ENCODE assay signal across 25 cellular contexts in genomic region chr6:25732468-25733198, GRCh38. TPM values are rescaled to one million over a fixed set of nuclear protein-coding genes. Genes with fewer than 3 reads are reported as not detected.
DNase-seq lines count a peak whose midpoint lies in the region; ATAC-seq and TF ChIP-seq lines count a peak whose summit lies in the region.
"Had no signal": no experiment of that assay in that cellular context is flagged by ENCODE, and none has a peak within 500 bp of the region (broad histone marks: within the 10 kb centered on the region; RNA-seq: fewer than 3 reads in every experiment).

No MANE protein-coding gene starts in this region.

- H3K4me1 ChIP-seq in endodermal cell (ENCODE audit: control insufficient read depth, insufficient read depth, low read length), result peaks cover 3% of the 10 kb centered on the region
- H3K4me1 ChIP-seq in right lobe of liver, result no peaks in the 10 kb centered on the region
- no peaks in the 10 kb centered on the region for H3K4me1 ChIP-seq in CD8-positive, alpha-beta memory T cell (ENCODE audit: insufficient read depth, low read length)
- H3K4me1 ChIP-seq: BE2C, HAP-1 had no signal

- H3K36me3 Mint-ChIP-seq in endodermal cell (ENCODE audit: low read depth), result no peaks in the 10 kb centered on the region
- H3K36me3 Mint-ChIP-seq in activated naive CD4-positive, alpha-beta T cell treated with anti-CD3 and anti-CD28 coated beads, Interleukin-2, amount 50 U/mL, for 72 hours, result peaks cover 9 to 21% of the 10 kb centered on the region in 2 donors
- peaks cover 0 to 3% (median 2%) of the 10 kb centered on the region in 3 donors for H3K36me3 Mint-ChIP-seq in CD8-positive, alpha-beta memory T cell

- H3K9me3 ChIP-seq in endodermal cell (ENCODE audit: control insufficient read depth, low read length) (peaks cover 16% of the 10 kb centered on the region), right lobe of liver (no peaks in the 10 kb centered on the region)
- no peaks in the 10 kb centered on the region for H3K9me3 ChIP-seq in CD8-positive, alpha-beta memory T cell (ENCODE audit: low read length)
- H3K9me3 ChIP-seq: BE2C, HAP-1, SK-N-SH had no signal

- peaks cover 42% of the 10 kb centered on the region for H3K27me3 Mint-ChIP-seq in endodermal cell (ENCODE audit: insufficient read depth)
- peaks cover 26 to 78% of the 10 kb centered on the region in 2 donors for H3K27me3 Mint-ChIP-seq in CD8-positive, alpha-beta memory T cell

- no peak overlapping the region for H3K4me3 Mint-ChIP-seq in endodermal cell
- no peak overlapping the region for H3K4me3 Mint-ChIP-seq in CD8-positive, alpha-beta memory T cell

- H3K9me3 Mint-ChIP-seq in endodermal cell, result peaks cover 21% of the 10 kb centered on the region
- H3K9me3 Mint-ChIP-seq in activated naive CD4-positive, alpha-beta T cell treated with anti-CD3 and anti-CD28 coated beads, Interleukin-2, amount 50 U/mL, for 72 hours, result peaks cover 3 to 13% of the 10 kb centered on the region in 2 donors
- peaks cover 4 to 13% (median 9%) of the 10 kb centered on the region in 5 donors for H3K9me3 Mint-ChIP-seq in CD8-positive, alpha-beta memory T cell

- H3K27me3 ChIP-seq in H7 (ENCODE audit: control insufficient read depth, insufficient read depth, low read length) (no peaks in the 10 kb centered on the region), endodermal cell (ENCODE audit: control insufficient read depth, insufficient read depth, low read length, poor library complexity, severe bottlenecking) (peaks cover 4% of the 10 kb centered on the region), right lobe of liver (no peaks in the 10 kb centered on the region)
- H3K27me3 ChIP-seq in CD8-positive, alpha-beta memory T cell (ENCODE audit: insufficient read depth, low read length, poor library complexity, severe bottlenecking), result no peaks in the 10 kb centered on the region
- H3K27me3 ChIP-seq: BE2C had no signal

- peaks cover 7% of the 10 kb centered on the region for H3K4me1 Mint-ChIP-seq in endodermal cell
- H3K4me1 Mint-ChIP-seq in CD8-positive, alpha-beta memory T cell, result no peaks in the 10 kb centered on the region

- H3K4me3 ChIP-seq in H7 (ENCODE audit: insufficient read depth, low read depth, low read length), result no peak overlapping the region
- H3K4me3 ChIP-seq in endodermal cell (ENCODE audit: low read length), result no peak overlapping the region
- peak overlapping the region in 1 of 3 donors; percentile 14 for H3K4me3 ChIP-seq in right lobe of liver
- no peak overlapping the region for H3K4me3 ChIP-seq in CD8-positive, alpha-beta memory T cell (ENCODE audit: low read length)
- H3K4me3 ChIP-seq: HAP-1, PC-9 had no signal

- CTCF ChIA-PET in CD8-positive, alpha-beta memory T cell (lab: Charles Lee), result no interaction called here

- TF ChIP-seq CTCF in endodermal cell (conservative IDR thresholded peaks at IDR 0.05) (peak; percentile 68), right lobe of liver (IDR thresholded peaks at IDR 0.05) (peak in 2 of 4 donors; percentile 13 to 15)

- TF ChIP-seq POLR2A in right lobe of liver (IDR thresholded peaks at IDR 0.05), result no peak

- intact Hi-C loops in right lobe of liver (cut with DNase I), result no loop called here

- no peak overlapping the region for H3K9ac ChIP-seq in endodermal cell (ENCODE audit: extremely low read depth, low read length, poor library complexity, severe bottlenecking)
- H3K9ac ChIP-seq: KMS-11, SK-N-SH had no signal

- ATAC-seq in right lobe of liver (peak; percentile 55 to 83 (median 74)), GM18498 (IDR thresholded peaks at IDR 0.05; ENCODE audit: unreplicated experiment) (no peak)
- ATAC-seq in activated naive CD4-positive, alpha-beta T cell treated with anti-CD3 and anti-CD28 coated beads, Interleukin-2, amount 50 U/mL, for 72 hours, result no peak

- WGBS in endodermal cell (ENCODE audit: insufficient coverage in 1 of 2, insufficient read length in 1 of 2), 2 experiments, result 93 to 94% methylated on average over 28 to 30 of the region's 30 CpGs
- 38% methylated on average over 9 of the region's 30 CpGs for WGBS in right lobe of liver (ENCODE audit: insufficient coverage, low coverage, low lambda C conversion rate, missing lambda C conversion rate)

- H3K27ac Mint-ChIP-seq in endodermal cell, result no peak overlapping the region
- H3K27ac Mint-ChIP-seq in activated naive CD4-positive, alpha-beta T cell treated with anti-CD3 and anti-CD28 coated beads, Interleukin-2, amount 50 U/mL, for 72 hours, result no peak overlapping the region
- H3K27ac Mint-ChIP-seq in CD8-positive, alpha-beta memory T cell, result no peak overlapping the region

- H3K36me3 ChIP-seq in H7 (replicated peaks; ENCODE audit: control insufficient read depth, insufficient read depth, low read length) (no peaks in the 10 kb centered on the region), endodermal cell (ENCODE audit: control insufficient read depth, insufficient read depth, low read length) (no peaks in the 10 kb centered on the region), right lobe of liver (no peaks in the 10 kb centered on the region)
- no peaks in the 10 kb centered on the region for H3K36me3 ChIP-seq in CD8-positive, alpha-beta memory T cell (ENCODE audit: insufficient read depth, low read length)
- H3K36me3 ChIP-seq: BE2C, HAP-1 had no signal

- peak; percentile 13 for DNase-seq in DMS53 treated with DMSO at 0.1 percent for 48 hours (lab: John Stamatoyannopoulos, UW; ENCODE audit: unreplicated experiment)
- peak; percentile 31 for DNase-seq in H7
- peak; percentile 91 for DNase-seq in endodermal cell
- peak in 1 of 3 donors; percentile 25 for DNase-seq in right lobe of liver
- no peak for DNase-seq in NCI-H2029 treated with DMSO at 0.1 percent for 48 hours (lab: John Stamatoyannopoulos, UW)
- DNase-seq in activated naive CD4-positive, alpha-beta T cell treated with anti-CD3 and anti-CD28 coated beads, Interleukin-2, amount 50 U/mL, for 72 hours (ENCODE audit: low spot score in 2 of 2), result no peak
- no peak for DNase-seq in CD8-positive, alpha-beta memory T cell
- DNase-seq: BE2C, DND-41, NCI-H1105, NCI-H146, NCI-H2029, NCI-H226, NCI-H510A treated with DMSO at 0.1 percent for 48 hours, NCI-H748 treated with DMSO at 0.1 percent for 48 hours, PC-9, RPMI8226, SIG-M5, SK-N-SH had no signal

- POLR2A ChIA-PET in CD8-positive, alpha-beta memory T cell (lab: Charles Lee), result no interaction called here

- no peak overlapping the region for H3K27ac ChIP-seq in endodermal cell (ENCODE audit: low read depth, low read length)
- H3K27ac ChIP-seq in right lobe of liver, result peak overlapping the region in 1 of 3 donors; percentile 9
- no peak overlapping the region for H3K27ac ChIP-seq in CD8-positive, alpha-beta memory T cell (ENCODE audit: low read depth, low read length)
- H3K27ac ChIP-seq: HL-60, KMS-11, PC-9 had no signal

RNA-seq across cellular contexts. Expression of gene SLC17A4, which starts 21.9 kb away (rescaled TPM):
- total RNA-seq in H7 (2014; rRNA removed; shearing (Covaris generic)), result not detected in 2 replicates
- total RNA-seq in endodermal cell, result not detected
- not detected for polyA plus RNA-seq in endodermal cell (2013, experiment 1 of 2)
- polyA plus RNA-seq in endodermal cell (2013, experiment 2 of 2), result not detected
- 10 to 100 TPM in 4 of 6 experiments, 1 to 10 TPM in 2; 6.8 to 23.7 (median 19.5) TPM for total RNA-seq in right lobe of liver
- total RNA-seq in activated naive CD4-positive, alpha-beta T cell treated with anti-CD3 and anti-CD28 coated beads, Interleukin-2, amount 50 U/mL, for 72 hours, result not detected
- total RNA-seq in CD8-positive, alpha-beta memory T cell, result not detected
- polyA plus RNA-seq in CD8-positive, alpha-beta memory T cell, result not detected
- total RNA-seq: A673, G401 had no signal
- polyA plus RNA-seq: SK-N-SH had no signal

Comparison
In these comparisons a context has a peak if more than half of its experiments do, and no peak if none do; other contexts are left out.
1. DNase-seq: peak in DMS53 treated with DMSO at 0.1 percent for 48 hours (single experiment), H7 (single experiment) and endodermal cell (single experiment); none in NCI-H2029 treated with DMSO at 0.1 percent for 48 hours (single experiment), activated naive CD4-positive, alpha-beta T cell treated with anti-CD3 and anti-CD28 coated beads, Interleukin-2, amount 50 U/mL, for 72 hours (0 of 2) and CD8-positive, alpha-beta memory T cell (0 of 5).
2. ATAC-seq: peak in right lobe of liver (4 of 4); none in GM18498 (single experiment) and activated naive CD4-positive, alpha-beta T cell treated with anti-CD3 and anti-CD28 coated beads, Interleukin-2, amount 50 U/mL, for 72 hours (0 of 2).